ENCODE assay signal across 15 cellular contexts in the genomic region with DNA sequence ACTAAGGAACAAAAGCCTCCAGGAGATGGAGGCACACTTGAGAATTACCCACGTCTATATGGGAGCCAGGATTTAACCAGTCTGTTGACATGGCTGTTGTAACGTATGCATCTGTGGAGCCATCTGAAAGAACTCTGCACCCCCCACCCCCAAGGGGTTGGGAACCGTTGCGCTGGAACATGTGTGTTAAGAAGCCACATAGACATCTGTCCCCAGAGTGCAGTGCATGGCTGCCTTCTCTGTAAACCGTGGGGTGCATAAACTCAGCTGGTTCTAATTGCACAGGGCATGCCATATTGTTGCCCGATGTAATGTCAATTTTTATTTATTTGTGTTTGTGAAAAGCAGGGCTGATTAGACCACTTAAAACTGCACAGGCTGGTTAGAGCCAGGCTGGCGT.
DNase-seq lines count a peak whose midpoint lies in the region; ATAC-seq and TF ChIP-seq lines count a peak whose summit lies in the region.
"Had no signal": no experiment of that assay in that cellular context is flagged by ENCODE, and none has a peak within 500 bp of the region (broad histone marks: within the 10 kb centered on the region; RNA-seq: fewer than 3 reads in every experiment).

No MANE protein-coding gene starts in this region.

- peak; percentile 60 for DNase-seq in COR-L47 (lab: John Stamatoyannopoulos, UW)
- peak; percentile 40 for DNase-seq in NCI-H128 (lab: John Stamatoyannopoulos, UW; ENCODE audit: unreplicated experiment)
- DNase-seq in SK-N-MC (ENCODE audit: low read depth, low spot score), result no peak
- no peak for DNase-seq in nephron progenitor cell
- DNase-seq in effector memory CD4-positive, alpha-beta T cell, result no peak
- no peak for DNase-seq in left ventricle myocardium superior
- DNase-seq: activated CD4-positive, alpha-beta T cell treated with anti-CD3 and anti-CD28 coated beads, Interleukin-2, amount 50 U/mL, for 1 hour; AML-193; DND-41; left colon had no signal

- no peak overlapping the region for H3K4me3 Mint-ChIP-seq in nephron progenitor cell
- H3K4me3 Mint-ChIP-seq: activated naive CD4-positive, alpha-beta T cell treated with anti-CD3 and anti-CD28 coated beads, Interleukin-2, amount 50 U/mL, for 24 hours; IgD-negative memory B cell had no signal

- no peak overlapping the region for H3K9ac ChIP-seq in SK-N-MC (ENCODE audit: insufficient read length)

- no peak for TF ChIP-seq CTCF in nephron progenitor cell (IDR thresholded peaks at IDR 0.05)

- intact Hi-C loops in left ventricle myocardium superior (cut with micrococcal nuclease), result no loop called here

- no peaks in the 10 kb centered on the region for H3K36me3 Mint-ChIP-seq in nephron progenitor cell (ENCODE audit: low read depth)
- H3K36me3 Mint-ChIP-seq: activated naive CD4-positive, alpha-beta T cell treated with anti-CD3 and anti-CD28 coated beads, Interleukin-2, amount 50 U/mL, for 24 hours; IgD-negative memory B cell had no signal

- ATAC-seq in HG03565 (IDR thresholded peaks at IDR 0.05; ENCODE audit: unreplicated experiment) (no peak), left ventricle myocardium superior (no peak), GM21381 (IDR thresholded peaks at IDR 0.05; ENCODE audit: unreplicated experiment) (no peak)

- no peaks in the 10 kb centered on the region for H3K4me1 ChIP-seq in effector memory CD4-positive, alpha-beta T cell (ENCODE audit: control insufficient read depth, insufficient read depth, low read length, poor library complexity, severe bottlenecking)
- H3K4me1 ChIP-seq: SJCRH30 had no signal

- H3K27ac ChIP-seq in SK-N-MC, result peak overlapping the region; percentile 68; the same call in 1 of the 2 replicates
- no peak overlapping the region for H3K27ac ChIP-seq in effector memory CD4-positive, alpha-beta T cell (ENCODE audit: insufficient read depth, low read length, poor library complexity, severe bottlenecking)
- H3K27ac ChIP-seq: SJCRH30 had no signal

- H3K9me3 ChIP-seq in SK-N-MC (ENCODE audit: low read depth, low read length), result no peaks in the 10 kb centered on the region
- no peaks in the 10 kb centered on the region for H3K9me3 ChIP-seq in effector memory CD4-positive, alpha-beta T cell (ENCODE audit: control insufficient read depth, low read length)
- H3K9me3 ChIP-seq: SJCRH30 had no signal

- H3K4me1 Mint-ChIP-seq in nephron progenitor cell, result peaks cover 35% of the 10 kb centered on the region
- H3K4me1 Mint-ChIP-seq: activated naive CD4-positive, alpha-beta T cell treated with anti-CD3 and anti-CD28 coated beads, Interleukin-2, amount 50 U/mL, for 24 hours had no signal

- no peaks in the 10 kb centered on the region for H3K9me3 Mint-ChIP-seq in nephron progenitor cell
- H3K9me3 Mint-ChIP-seq: activated naive CD4-positive, alpha-beta T cell treated with anti-CD3 and anti-CD28 coated beads, Interleukin-2, amount 50 U/mL, for 24 hours; IgD-negative memory B cell had no signal

- H3K36me3 ChIP-seq in SK-N-MC (ENCODE audit: insufficient read depth, low read length), result no peaks in the 10 kb centered on the region
- H3K36me3 ChIP-seq in effector memory CD4-positive, alpha-beta T cell (ENCODE audit: control insufficient read depth, insufficient read depth, low read length), result no peaks in the 10 kb centered on the region
- H3K36me3 ChIP-seq: SJCRH30 had no signal

- H3K27me3 Mint-ChIP-seq in nephron progenitor cell (ENCODE audit: low read depth, poor library complexity), result peaks cover 9% of the 10 kb centered on the region

- peaks cover 4% of the 10 kb centered on the region for H3K27me3 ChIP-seq in effector memory CD4-positive, alpha-beta T cell (replicated peaks; ENCODE audit: control insufficient read depth, insufficient read depth, low read length, poor library complexity, severe bottlenecking)

- H3K27ac Mint-ChIP-seq in nephron progenitor cell, result peak overlapping the region; percentile 38
- H3K27ac Mint-ChIP-seq: activated naive CD4-positive, alpha-beta T cell treated with anti-CD3 and anti-CD28 coated beads, Interleukin-2, amount 50 U/mL, for 24 hours; IgD-negative memory B cell had no signal

- peak overlapping the region; percentile 44; the same call in 1 of the 2 replicates for H3K4me3 ChIP-seq in SK-N-MC
- H3K4me3 ChIP-seq in effector memory CD4-positive, alpha-beta T cell (ENCODE audit: insufficient read depth, low read depth, low read length, poor library complexity, severe bottlenecking), result no peak overlapping the region
- H3K4me3 ChIP-seq: SJCRH30 had no signal

Comparison
In these comparisons a context has a peak if more than half of its experiments do, and no peak if none do; other contexts are left out.
1. DNase-seq: peak in COR-L47 (single experiment) and NCI-H128 (single experiment); none in SK-N-MC (single experiment), nephron progenitor cell (single experiment), effector memory CD4-positive, alpha-beta T cell (0 of 3) and left ventricle myocardium superior (single experiment).